8 cellular contexts compared by ENCODE assay signal in the genomic region with DNA sequence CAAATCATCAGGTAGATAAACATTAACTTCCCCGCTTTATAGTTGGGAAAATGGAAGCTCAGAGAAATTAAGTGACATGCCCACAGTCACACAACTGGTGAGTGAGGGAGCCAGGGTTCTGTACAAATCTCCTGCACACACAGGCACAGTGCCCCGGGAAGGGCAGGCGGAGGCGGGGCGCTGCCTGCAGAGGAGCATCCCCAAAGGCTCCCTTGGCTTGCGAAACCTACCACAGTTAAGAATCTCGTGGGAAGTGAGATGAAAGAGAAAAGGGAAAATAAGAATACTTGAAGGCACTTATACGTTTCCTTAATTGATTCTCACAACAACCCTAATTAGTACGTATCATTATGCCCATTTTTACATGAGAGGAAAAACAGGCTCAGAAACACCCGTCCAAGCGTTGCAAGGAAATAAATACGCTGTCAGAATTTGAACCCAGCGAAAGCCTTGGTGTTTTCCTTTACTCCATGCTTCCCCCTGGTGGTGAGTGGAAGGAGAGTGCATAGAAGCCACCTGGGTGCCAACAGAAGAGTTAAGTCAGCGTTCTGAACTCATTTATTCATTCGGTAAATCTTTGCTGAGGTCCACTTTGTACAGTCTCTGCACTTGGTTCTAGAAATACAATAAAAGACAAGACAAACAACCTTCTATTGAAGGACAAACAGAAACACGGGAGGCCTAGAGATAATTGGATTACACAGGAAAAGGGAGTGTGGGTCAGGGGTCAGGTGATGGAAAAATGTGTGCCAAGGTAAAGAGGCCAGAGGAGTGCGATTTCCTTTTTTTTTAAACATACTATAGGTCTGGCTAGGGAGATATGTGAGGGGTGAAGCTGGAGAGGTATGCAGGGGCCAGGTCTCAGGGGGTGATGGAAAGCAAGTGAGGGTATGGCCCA. TPM values are rescaled to one million over a fixed set of nuclear protein-coding genes. Genes with fewer than 3 reads are reported as not detected.
DNase-seq lines count a peak whose midpoint lies in the region; ATAC-seq and TF ChIP-seq lines count a peak whose summit lies in the region.

No MANE protein-coding gene starts in this region.

- H3K36me3 ChIP-seq in thoracic aorta = peaks cover 3% of the 10 kb centered on the region

- no peak overlapping the region for H3K4me3 Mint-ChIP-seq in memory B cell

- H3K27me3 ChIP-seq in thoracic aorta (replicated peaks; ENCODE audit: insufficient read depth) = no peaks in the 10 kb centered on the region

- TF ChIP-seq CTCF in NB4 (IDR thresholded peaks at IDR 0.05; ENCODE audit: low read depth, low read length) (peak; percentile 88), coronary artery (IDR thresholded peaks at IDR 0.05) (peak; percentile 75), thoracic aorta (IDR thresholded peaks at IDR 0.05) (peak; percentile 83)

- H3K9me3 ChIP-seq in thoracic aorta = no peaks in the 10 kb centered on the region

- ATAC-seq in memory B cell (ENCODE audit: low read depth) (peak; percentile 51), thoracic aorta (ENCODE audit: insufficient number of reproducible peaks, low FRiP score, low read depth) (no peak)

- H3K27me3 Mint-ChIP-seq in memory B cell = no peaks in the 10 kb centered on the region

- no peaks in the 10 kb centered on the region for H3K9me3 Mint-ChIP-seq in memory B cell

- H3K4me3 ChIP-seq in NB4 (ENCODE audit: low read depth, low read length) = no peak overlapping the region
- H3K4me3 ChIP-seq in coronary artery = no peak overlapping the region
- no peak overlapping the region for H3K4me3 ChIP-seq in thoracic aorta

- peaks cover 0 to 4% of the 10 kb centered on the region in 2 donors for H3K4me1 ChIP-seq in thoracic aorta (ENCODE audit: control insufficient read depth in 1 of 2, low read depth in 2 of 2)

- peaks cover 18% of the 10 kb centered on the region for H3K36me3 Mint-ChIP-seq in memory B cell

- no peak overlapping the region for H3K27ac ChIP-seq in coronary artery
- no peak overlapping the region for H3K27ac ChIP-seq in thoracic aorta

- no peak overlapping the region for H3K27ac Mint-ChIP-seq in memory B cell

- no peak for TF ChIP-seq POLR2A in NB4 (IDR thresholded peaks at IDR 0.05; ENCODE audit: extremely low read depth, insufficient read length)

- peaks cover 2% of the 10 kb centered on the region for H3K4me1 Mint-ChIP-seq in memory B cell

- peak; percentile 30 for DNase-seq in activated T-cell treated with anti-CD3 and anti-CD28 coated beads for 1 hour (ENCODE audit: low read depth)
- DNase-seq in activated T-cell treated with anti-CD3 and anti-CD28 coated beads, Interleukin-2, amount 50 U/mL, for 1 hour = no peak
- peak; percentile 66 for DNase-seq in NB4 (ENCODE audit: low read depth)
- DNase-seq in T-helper 2 cell = peak in 4 of 5 experiments; percentile 28 to 73 (median 30)
- DNase-seq in coronary artery (ENCODE audit: low spot score) = no peak
- DNase-seq in memory B cell (ENCODE audit: low spot score in 2 of 2) = peak; percentile 37 to 41
- peak; percentile 19 for DNase-seq in thoracic aorta (ENCODE audit: low spot score)
- DNase-seq in midbrain (lab: John Stamatoyannopoulos, UW) = no peak

RNA-seq across cellular contexts. Expression of a gene that starts 28.4 kb away (rescaled TPM):
- 10 to 100 TPM; 10.8 to 11.4 TPM for total RNA-seq in thoracic aorta

Comparison
In these comparisons a context has a peak if more than half of its experiments do, and no peak if none do; other contexts are left out.
1. DNase-seq: peak in activated T-cell treated with anti-CD3 and anti-CD28 coated beads for 1 hour (single experiment), NB4 (single experiment), T-helper 2 cell (4 of 5), memory B cell (2 of 2) and thoracic aorta (single experiment); none in activated T-cell treated with anti-CD3 and anti-CD28 coated beads, Interleukin-2, amount 50 U/mL, for 1 hour (single experiment), coronary artery (single experiment) and midbrain (single experiment).
2. Peak in every context shown above with its lines, with median percentiles within 50 percentile points of each other: CTCF ChIP-seq.